Comparison of ENCODE assay signal across 8 cellular contexts in the genomic region with DNA sequence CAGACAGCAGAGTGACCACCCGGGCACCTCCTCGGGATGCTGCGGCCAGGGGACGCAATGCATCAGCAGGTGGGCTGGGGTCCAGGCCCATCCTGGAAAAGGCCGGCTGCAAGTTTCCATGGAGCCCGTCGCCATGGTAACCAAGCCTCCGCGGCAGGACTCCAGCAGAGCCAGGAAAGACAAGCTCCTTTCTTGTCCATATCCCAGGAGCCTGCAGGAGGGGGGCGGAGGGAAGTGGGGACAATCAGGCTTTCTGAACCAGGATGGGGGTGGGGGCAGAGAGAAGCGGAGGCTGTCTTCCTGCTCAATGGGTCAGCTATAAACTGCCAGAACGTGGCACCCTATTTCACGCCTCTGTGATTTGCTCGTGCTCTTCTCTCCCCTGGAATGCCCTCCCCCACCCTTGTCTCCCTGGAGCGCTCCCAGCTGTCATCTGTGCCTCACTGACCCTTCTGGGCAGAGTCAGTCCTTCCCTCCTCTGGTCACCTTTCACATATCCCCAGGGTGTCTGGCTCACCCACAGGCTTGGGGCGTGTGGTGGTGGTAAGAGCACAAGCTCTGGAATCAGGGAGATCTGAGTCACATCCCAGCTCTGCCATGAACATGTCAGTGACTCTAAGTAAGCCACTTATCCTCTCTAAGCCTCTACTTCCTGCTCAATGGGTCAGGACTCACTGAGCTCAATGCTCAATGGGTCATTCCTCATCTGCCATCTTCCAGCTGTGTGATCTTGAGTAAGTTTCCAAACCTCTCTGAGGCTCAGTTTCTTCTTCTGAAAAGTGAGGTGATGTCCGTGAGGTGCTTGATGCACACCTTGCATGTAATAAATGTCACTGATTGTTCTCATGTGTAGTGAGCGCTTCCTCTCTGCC. TPM values are rescaled to one million over a fixed set of nuclear protein-coding genes. Genes with fewer than 3 reads are reported as not detected.
A peak's percentile ranks its signal among the peaks of the same experiment; 100 is the strongest.
DNase-seq lines count a peak whose midpoint lies in the region; ATAC-seq, FAIRE-seq and TF ChIP-seq lines count a peak whose summit lies in the region.

No MANE protein-coding gene starts in this region.

- H3K36me3 Mint-ChIP-seq in type B pancreatic cell = no peaks in the 10 kb centered on the region

- no peaks in the 10 kb centered on the region for H3K9me3 Mint-ChIP-seq in type B pancreatic cell

- H3K27me3 Mint-ChIP-seq in type B pancreatic cell = peaks cover 41% of the 10 kb centered on the region

- CTCF ChIA-PET in AG04449 (lab: Yijun Ruan, JAX) = interaction anchor here (0.9 to 29.8 kb wide), 4 partner anchors 15 to 98 kb away, joined by 3 to 1030 read pairs (median 30); a partner anchor contains a TSS

- DNase-seq in AG04449 (ENCODE audit: low read depth, low spot score) (peak; percentile 55), LHCN-M2 (ENCODE audit: low read depth) (peak; percentile 92), bronchial epithelial cell (ENCODE audit: low read depth) (peak; percentile 89), kidney tubule cell (ENCODE audit: low spot score) (peak; percentile 99), type B pancreatic cell (ENCODE audit: extremely low spot score, unreplicated experiment) (peak; percentile 83), NK-92 (lab: John Stamatoyannopoulos, UW; ENCODE audit: unreplicated experiment) (no peak)

- ATAC-seq in GM21526 (IDR thresholded peaks at IDR 0.05; ENCODE audit: low FRiP score, unreplicated experiment) (no peak), HG02973 (IDR thresholded peaks at IDR 0.05; ENCODE audit: unreplicated experiment) (no peak)

- peak; percentile 99 for FAIRE-seq in bronchial epithelial cell (lab: Jason Lieb, UNC)

- H3K4me3 ChIP-seq in AG04449 (ENCODE audit: low read depth, low read length) (no peak overlapping the region), bronchial epithelial cell (ENCODE audit: low read depth, low read length) (no peak overlapping the region)

- no peaks in the 10 kb centered on the region for H3K36me3 ChIP-seq in bronchial epithelial cell (ENCODE audit: control insufficient read depth, insufficient read depth, low read length)

- no peak overlapping the region for H3K27ac Mint-ChIP-seq in type B pancreatic cell

- peaks cover 23% of the 10 kb centered on the region for H3K4me1 Mint-ChIP-seq in type B pancreatic cell (ENCODE audit: unreplicated experiment)

- TF ChIP-seq CTCF in AG04449 (IDR thresholded peaks at IDR 0.05; ENCODE audit: insufficient read depth, low read length, missing control alignments) (no peak), bronchial epithelial cell (IDR thresholded peaks at IDR 0.05; ENCODE audit: insufficient read depth, low read length, severe bottlenecking) (no peak), type B pancreatic cell (conservative IDR thresholded peaks at IDR 0.05) (no peak)

- POLR2A ChIA-PET in AG04449 (lab: Yijun Ruan, JAX) = interaction anchor here (0.6 to 1.1 kb wide), 3 partner anchors 9 to 42 kb away, joined by 3 to 4 read pairs (median 3); no protein-coding TSS in a partner anchor

- H3K4me3 Mint-ChIP-seq in type B pancreatic cell = peak overlapping the region; percentile 10

- H3K27me3 ChIP-seq in bronchial epithelial cell (ENCODE audit: control insufficient read depth, insufficient read depth, low read length) = peaks cover 17% of the 10 kb centered on the region

RNA-seq across cellular contexts. Expression of a gene that starts 58.9 kb away (rescaled TPM):
- total RNA-seq in LHCN-M2 (2014; rRNA removed) (1.2 and 1.3 TPM in 2 replicates), bronchial epithelial cell (under 0.01 TPM in 2 replicates), type B pancreatic cell (ENCODE audit: low replicate concordance) (0.24 and 0.29 TPM in 2 replicates)
- 4.3 TPM for polyA plus RNA-seq in LHCN-M2 (2012)
